1 cellular context compared by ENCODE assay signal in the genomic region with DNA sequence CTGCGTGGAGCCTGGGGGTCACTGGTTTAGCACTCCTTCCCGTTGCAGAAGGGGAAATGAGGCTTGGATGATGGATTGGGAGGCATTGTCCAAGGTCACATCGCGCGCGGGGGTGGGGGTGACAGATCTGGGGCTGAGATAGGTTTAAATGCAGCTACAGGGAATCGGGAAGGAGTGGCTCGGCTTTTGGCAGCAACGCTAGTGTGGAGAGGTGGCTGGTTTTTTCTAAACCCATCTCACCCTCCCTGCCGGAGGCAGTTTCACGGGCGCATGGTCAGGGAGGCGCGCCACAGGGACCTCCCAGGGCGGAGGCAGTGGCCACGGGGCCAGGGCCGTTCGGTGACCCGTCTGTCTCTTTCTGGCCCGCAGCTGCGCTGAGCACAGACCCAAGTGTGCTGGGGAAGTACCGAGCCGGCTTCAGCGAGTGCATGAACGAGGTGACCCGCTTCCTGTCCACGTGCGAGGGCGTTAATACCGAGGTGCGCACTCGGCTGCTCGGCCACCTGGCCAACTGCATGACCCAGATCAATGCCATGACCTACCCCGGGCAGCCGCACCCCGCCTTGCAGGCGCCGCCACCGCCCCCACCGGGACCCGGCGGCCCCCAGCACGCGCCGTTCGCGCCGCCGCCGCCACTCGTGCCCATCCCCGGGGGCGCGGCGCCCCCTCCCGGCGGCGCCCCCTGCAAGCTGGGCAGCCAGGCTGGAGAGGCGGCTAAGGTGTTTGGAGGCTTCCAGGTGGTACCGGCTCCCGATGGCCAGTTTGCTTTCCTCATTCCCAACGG.
TF ChIP-seq lines count a peak whose summit lies in the region.

No MANE protein-coding gene starts in this region.

TF ChIP-seq in SK-N-SH treated with all-trans-retinoic acid at 6 μM for 48 hours, 23 proteins besides CTCF, POLR2A, EP300 and RAD21 (continued from another document):
- TF ChIP-seq, protein P1, sequence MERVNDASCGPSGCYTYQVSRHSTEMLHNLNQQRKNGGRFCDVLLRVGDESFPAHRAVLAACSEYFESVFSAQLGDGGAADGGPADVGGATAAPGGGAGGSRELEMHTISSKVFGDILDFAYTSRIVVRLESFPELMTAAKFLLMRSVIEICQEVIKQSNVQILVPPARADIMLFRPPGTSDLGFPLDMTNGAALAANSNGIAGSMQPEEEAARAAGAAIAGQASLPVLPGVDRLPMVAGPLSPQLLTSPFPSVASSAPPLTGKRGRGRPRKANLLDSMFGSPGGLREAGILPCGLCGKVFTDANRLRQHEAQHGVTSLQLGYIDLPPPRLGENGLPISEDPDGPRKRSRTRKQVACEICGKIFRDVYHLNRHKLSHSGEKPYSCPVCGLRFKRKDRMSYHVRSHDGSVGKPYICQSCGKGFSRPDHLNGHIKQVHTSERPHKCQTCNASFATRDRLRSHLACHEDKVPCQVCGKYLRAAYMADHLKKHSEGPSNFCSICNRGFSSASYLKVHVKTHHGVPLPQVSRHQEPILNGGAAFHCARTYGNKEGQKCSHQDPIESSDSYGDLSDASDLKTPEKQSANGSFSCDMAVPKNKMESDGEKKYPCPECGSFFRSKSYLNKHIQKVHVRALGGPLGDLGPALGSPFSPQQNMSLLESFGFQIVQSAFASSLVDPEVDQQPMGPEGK (CRISPR knock-in tag; IDR thresholded peaks at IDR 0.05; ENCODE audit: borderline replicate concordance) = peak; percentile 95
- TF ChIP-seq CSDC2 (CRISPR knock-in tag; IDR thresholded peaks at IDR 0.05) = no peak
